Comparison of ENCODE assay signal across 30 cellular contexts in the genomic region with DNA sequence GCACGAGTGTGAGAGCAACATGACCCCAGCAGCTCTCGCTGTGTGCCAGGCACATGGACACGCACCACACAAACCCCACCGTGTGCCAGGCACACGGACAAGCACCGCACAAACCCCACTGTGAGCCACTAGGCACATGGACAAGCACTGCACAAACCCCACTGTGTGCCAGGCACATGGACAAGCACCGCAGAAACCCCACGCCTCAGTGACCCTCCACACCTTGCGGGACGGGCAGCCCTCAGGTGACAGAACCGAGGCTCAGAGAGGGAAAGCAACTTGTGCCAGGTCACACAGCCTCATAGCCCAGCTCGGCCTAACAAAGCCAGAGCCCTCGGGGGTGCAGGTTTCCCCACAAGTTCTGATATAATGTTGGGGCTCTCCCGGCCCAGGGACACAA. TPM values are rescaled to one million over a fixed set of nuclear protein-coding genes. Genes with fewer than 3 reads are reported as not detected.
DNase-seq lines count a peak whose midpoint lies in the region; ATAC-seq, FAIRE-seq and TF ChIP-seq lines count a peak whose summit lies in the region.
"Had no signal": no experiment of that assay in that cellular context is flagged by ENCODE, and none has a peak within 500 bp of the region (broad histone marks: within the 10 kb centered on the region; RNA-seq: fewer than 3 reads in every experiment).

No MANE protein-coding gene starts in this region.

- TF ChIP-seq EP300 in HepG2 (IDR thresholded peaks at IDR 0.05; ENCODE audit: low read depth in 2 of 2, low read length in 2 of 2) (no peak), HepG2 (CRISPR knock-in tag; IDR thresholded peaks at IDR 0.05; ENCODE audit: borderline replicate concordance) (no peak)

- H3K27me3 ChIP-seq in HepG2 (ENCODE audit: control insufficient read depth in 1 of 2, insufficient read depth in 2 of 2, low read length in 2 of 2) = peaks cover 24 to 81% of the 10 kb centered on the region in 2 experiments
- no peaks in the 10 kb centered on the region for H3K27me3 ChIP-seq in right lobe of liver
- H3K27me3 ChIP-seq in esophagus squamous epithelium = peaks cover 0 to 43% (median 0%) of the 10 kb centered on the region in 4 donors
- H3K27me3 ChIP-seq in A673 (replicated peaks; ENCODE audit: insufficient read depth, low read depth, low read length, poor library complexity) = no peaks in the 10 kb centered on the region
- H3K27me3 ChIP-seq in PC-3 (ENCODE audit: low read length) = no peaks in the 10 kb centered on the region

- H3K9me3 Mint-ChIP-seq in nephron = peaks cover 3% of the 10 kb centered on the region
- H3K9me3 Mint-ChIP-seq: activated CD4-positive, alpha-beta memory T cell treated with anti-CD3 and anti-CD28 coated beads for 36 hours; activated naive CD8-positive, alpha-beta T cell treated with anti-CD3 and anti-CD28 coated beads, Interleukin-2, amount 10 ng/mL, durations not matched to agents 7 days and 5 days; T-cell had no signal

- H3K9me3 ChIP-seq in HepG2 (ENCODE audit: low read length) (no peaks in the 10 kb centered on the region), right lobe of liver (no peaks in the 10 kb centered on the region), esophagus squamous epithelium (no peaks in the 10 kb centered on the region), A673 (ENCODE audit: low read depth, low read length, poor library complexity, severe bottlenecking) (peaks cover 4% of the 10 kb centered on the region), PC-3 (ENCODE audit: low read length) (no peaks in the 10 kb centered on the region)
- H3K9me3 ChIP-seq: HAP-1, left lung, mucosa of descending colon had no signal

- peaks cover 6% of the 10 kb centered on the region for H3K27me3 Mint-ChIP-seq in nephron (ENCODE audit: low read depth)
- H3K27me3 Mint-ChIP-seq: activated CD4-positive, alpha-beta memory T cell treated with anti-CD3 and anti-CD28 coated beads for 36 hours; activated naive CD8-positive, alpha-beta T cell treated with anti-CD3 and anti-CD28 coated beads, Interleukin-2, amount 10 ng/mL, durations not matched to agents 7 days and 5 days had no signal

- peaks cover 27% of the 10 kb centered on the region for H3K4me1 ChIP-seq in HepG2 (ENCODE audit: insufficient read depth, low read length)
- no peaks in the 10 kb centered on the region for H3K4me1 ChIP-seq in right lobe of liver
- H3K4me1 ChIP-seq in esophagus squamous epithelium = peaks cover 17 to 58% (median 22%) of the 10 kb centered on the region in 3 donors
- H3K4me1 ChIP-seq in A673 (ENCODE audit: insufficient read depth, low read length, poor library complexity, severe bottlenecking) = peaks cover 25% of the 10 kb centered on the region
- peaks cover 8% of the 10 kb centered on the region for H3K4me1 ChIP-seq in PC-3 (ENCODE audit: insufficient read depth, low read length)

- no peaks in the 10 kb centered on the region for H3K36me3 ChIP-seq in HepG2 (replicated peaks in 1 of 2; ENCODE audit: control insufficient read depth in 1 of 2, insufficient read depth in 2 of 2, low read length in 2 of 2)
- no peaks in the 10 kb centered on the region for H3K36me3 ChIP-seq in right lobe of liver
- no peaks in the 10 kb centered on the region for H3K36me3 ChIP-seq in esophagus squamous epithelium
- no peaks in the 10 kb centered on the region for H3K36me3 ChIP-seq in A673 (ENCODE audit: insufficient read depth, low read length, poor library complexity, severe bottlenecking)
- H3K36me3 ChIP-seq in PC-3 (ENCODE audit: low read depth, low read length) = no peaks in the 10 kb centered on the region
- H3K36me3 ChIP-seq: HAP-1, left lung had no signal

- POLR2A ChIA-PET in HepG2 (lab: Yijun Ruan, JAX) = no interaction called here
- POLR2A ChIA-PET in A673 (lab: Charles Lee; ENCODE audit: low non-redundant PET) = no interaction called here
- POLR2A ChIA-PET in PC-3 (lab: Charles Lee; ENCODE audit: unreplicated experiment) = no interaction called here

- TF ChIP-seq RAD21 in HepG2 (CRISPR knock-in tag; IDR thresholded peaks at IDR 0.05) = no peak

- BruUV-seq in HepG2 (replicated peaks; lab: Mats Ljungman, UMichigan) (no TSS peak), A673 (replicated peaks; lab: Mats Ljungman, UMichigan) (no TSS peak), PC-3 (replicated peaks; lab: Mats Ljungman, UMichigan) (no TSS peak)

- FAIRE-seq in HepG2 (lab: Jason Lieb, UNC) = no peak
- FAIRE-seq: astrocyte, GM12892, TTC549 had no signal

- intact Hi-C loops in HepG2 (cut with micrococcal nuclease; ENCODE audit: unreplicated experiment) = no loop called here
- intact Hi-C loops in right lobe of liver (cut with DNase I) = no loop called here
- intact Hi-C loops in esophagus squamous epithelium (cut with DNase I) = no loop called here
- intact Hi-C loops in A673 (cut with micrococcal nuclease; ENCODE audit: unreplicated experiment) = no loop called here
- intact Hi-C loops in PC-3 (cut with micrococcal nuclease) = no loop called here

- CTCF ChIA-PET in HepG2 (lab: Yijun Ruan, JAX; ENCODE audit: low intra/inter-chr PET ratio, low total read pairs) = no interaction called here
- CTCF ChIA-PET in A673 (lab: Charles Lee) = no interaction called here
- CTCF ChIA-PET in PC-3 (lab: Charles Lee) = no interaction called here

- H3K4me2 ChIP-seq in HepG2 (ENCODE audit: low read depth, low read length) = no peak overlapping the region
- no peak overlapping the region for H3K4me2 ChIP-seq in PC-3 (ENCODE audit: low read length)

- peaks cover 22% of the 10 kb centered on the region for H3K4me1 Mint-ChIP-seq in nephron
- H3K4me1 Mint-ChIP-seq: activated naive CD8-positive, alpha-beta T cell treated with anti-CD3 and anti-CD28 coated beads, Interleukin-2, amount 10 ng/mL, durations not matched to agents 7 days and 5 days had no signal

- H2AFZ ChIP-seq in HepG2 (ENCODE audit: low read length) = no peak overlapping the region
- no peak overlapping the region for H2AFZ ChIP-seq in PC-3 (ENCODE audit: low read length)

- H3F3A ChIP-seq in PC-3 (ENCODE audit: low read length, unreplicated experiment) = no peaks in the 10 kb centered on the region

- in situ Hi-C loops in HepG2 (cut with HindIII; ENCODE audit: extremely low pct_ligation_motif_present, low pct_unique_long_range_greater_than_20kb) = loop anchor here (25.0 kb wide), 1 partner anchor 312 kb away; no protein-coding TSS in a partner anchor

- H3K27ac Mint-ChIP-seq in nephron = peak overlapping the region; percentile 71 to 94 (median 94)
- H3K27ac Mint-ChIP-seq: activated CD4-positive, alpha-beta memory T cell treated with anti-CD3 and anti-CD28 coated beads for 36 hours; activated naive CD8-positive, alpha-beta T cell treated with anti-CD3 and anti-CD28 coated beads, Interleukin-2, amount 10 ng/mL, durations not matched to agents 7 days and 5 days; T-cell had no signal

- no peak overlapping the region for H3K9ac ChIP-seq in HepG2 (ENCODE audit: insufficient read depth, low read depth, low read length)
- no peak overlapping the region for H3K9ac ChIP-seq in PC-3 (ENCODE audit: low read length)

- H3K27ac ChIP-seq in HepG2 (ENCODE audit: extremely low read length, insufficient read depth, low read length) = no peak overlapping the region
- H3K27ac ChIP-seq in right lobe of liver = no peak overlapping the region
- H3K27ac ChIP-seq in esophagus squamous epithelium = peak overlapping the region in 3 of 4 donors; percentile 56 to 87 (median 82)
- H3K27ac ChIP-seq in A673 (ENCODE audit: low read depth, low read length, poor library complexity, severe bottlenecking) = no peak overlapping the region
- no peak overlapping the region for H3K27ac ChIP-seq in PC-3 (ENCODE audit: low read length)
- H3K27ac ChIP-seq: C4-2B had no signal

- no peaks in the 10 kb centered on the region for H3K9me2 ChIP-seq in PC-3 (replicated peaks; ENCODE audit: low read length)

- TF ChIP-seq POLR2A in HepG2 (IDR thresholded peaks at IDR 0.05; ENCODE audit: insufficient read depth in 1 of 2, low read depth in 2 of 2, low read length in 2 of 2) (no peak), right lobe of liver (IDR thresholded peaks at IDR 0.05) (no peak), esophagus squamous epithelium (IDR thresholded peaks at IDR 0.05) (no peak)

- no peaks in the 10 kb centered on the region for H3K36me3 Mint-ChIP-seq in nephron (ENCODE audit: low read depth)
- H3K36me3 Mint-ChIP-seq: activated CD4-positive, alpha-beta memory T cell treated with anti-CD3 and anti-CD28 coated beads for 36 hours; activated naive CD8-positive, alpha-beta T cell treated with anti-CD3 and anti-CD28 coated beads, Interleukin-2, amount 10 ng/mL, durations not matched to agents 7 days and 5 days; T-cell had no signal

- H3K4me3 ChIP-seq in HepG2 (replicated peaks in 1 of 3; ENCODE audit: insufficient read depth in 1 of 3, low read depth in 2 of 3, low read length in 3 of 3) = no peak overlapping the region
- H3K4me3 ChIP-seq in right lobe of liver = no peak overlapping the region
- H3K4me3 ChIP-seq in esophagus squamous epithelium = no peak overlapping the region
- no peak overlapping the region for H3K4me3 ChIP-seq in A673 (ENCODE audit: low read depth, low read length, poor library complexity, severe bottlenecking)
- H3K4me3 ChIP-seq in PC-3 (ENCODE audit: low read length) = no peak overlapping the region
- H3K4me3 ChIP-seq: HAP-1, left lung, mucosa of descending colon had no signal

- no peak for TF ChIP-seq CTCF in HepG2 (CRISPR knock-in tag; IDR thresholded peaks at IDR 0.05)
- TF ChIP-seq CTCF in right lobe of liver (IDR thresholded peaks at IDR 0.05) = no peak
- TF ChIP-seq CTCF in esophagus squamous epithelium (IDR thresholded peaks at IDR 0.05) = no peak
- TF ChIP-seq CTCF in nephron (IDR thresholded peaks at IDR 0.05; ENCODE audit: unreplicated experiment in 3 of 3) = no peak
- no peak for TF ChIP-seq CTCF in A673 (conservative IDR thresholded peaks at IDR 0.05; ENCODE audit: low read depth, low read length)
- TF ChIP-seq CTCF in PC-3 (conservative IDR thresholded peaks at IDR 0.05; ENCODE audit: low read depth, low read length) = no peak

- ATAC-seq in HepG2 (no peak), right lobe of liver (no peak), PC-3 (no peak)
- ATAC-seq: activated CD4-positive, CD25-positive, alpha-beta regulatory T cell treated with anti-CD3 and anti-CD28 coated beads, Interleukin-2, amount 50 U/mL, for 24 hours; T-cell had no signal

- H3K79me2 ChIP-seq in HepG2 (ENCODE audit: insufficient read depth, low read length) (no peaks in the 10 kb centered on the region), PC-3 (ENCODE audit: low read length) (peaks cover 25% of the 10 kb centered on the region)

- DNase-seq in HepG2 (ENCODE audit: low spot score) (no peak), right lobe of liver (no peak), esophagus squamous epithelium (lab: John Stamatoyannopoulos, UW) (no peak), NOMO-1 (lab: John Stamatoyannopoulos, UW; ENCODE audit: unreplicated experiment in 2 of 2) (no peak), A673 (ENCODE audit: low spot score) (no peak), PC-3 (no peak)
- DNase-seq in stimulated activated CD4-positive, alpha-beta T cell treated with anti-CD3 and anti-CD28 coated beads, Interleukin-2, amount 100 ng/mL, for 48 hours = no peak
- DNase-seq: ACHN; activated CD4-positive, alpha-beta memory T cell treated with anti-CD3 and anti-CD28 coated beads for 36 hours; activated effector memory CD4-positive, alpha-beta T cell treated with Interleukin-2 at 50 U/mL for 16 hours; activated naive CD8-positive, alpha-beta T cell treated with anti-CD3 and anti-CD28 coated beads, Interleukin-2, amount 10 ng/mL, durations not matched to agents 7 days and 5 days; Calu3; mucosa of descending colon; NCI-H1048; NCI-H187; NCI-H2227 treated with DMSO at 0.1 percent for 48 hours; NCI-H748 treated with DMSO at 0.1 percent for 48 hours; T-cell had no signal

- 20% methylated on average over 3 of the region's 14 CpGs for WGBS in HepG2 (ENCODE audit: low lambda C conversion rate)
- WGBS in right lobe of liver (ENCODE audit: insufficient coverage, low coverage, low lambda C conversion rate, missing lambda C conversion rate) = 80% methylated on average over 1 of the region's 14 CpGs
- 90 to 91% methylated on average over 2 to 5 of the region's 14 CpGs for WGBS in esophagus squamous epithelium, 2 donors

- no peaks in the 10 kb centered on the region for H4K20me1 ChIP-seq in HepG2 (ENCODE audit: insufficient read depth, low read length)
- H4K20me1 ChIP-seq in PC-3 (ENCODE audit: low read length) = peaks cover 2% of the 10 kb centered on the region; the same call in 1 of the 2 replicates

- H3K4me3 Mint-ChIP-seq in nephron = peak overlapping the region in 2 of 3 experiments; percentile 27 to 46
- H3K4me3 Mint-ChIP-seq: activated CD4-positive, alpha-beta memory T cell treated with anti-CD3 and anti-CD28 coated beads for 36 hours; activated naive CD8-positive, alpha-beta T cell treated with anti-CD3 and anti-CD28 coated beads, Interleukin-2, amount 10 ng/mL, durations not matched to agents 7 days and 5 days had no signal

RNA-seq across cellular contexts. Expression of a gene that starts 2.0 kb away (rescaled TPM):
- total RNA-seq in HepG2 (2016; rRNA removed; fragmentation: Illumina TruSeq; extraction: Trizol) = 0.59 and 1.0 TPM in 2 replicates
- 0.26 and 0.30 TPM in 2 replicates for total RNA-seq in HepG2 (2016; cell fraction: cytosol; rRNA removed; fragmentation: Illumina TruSeq; extraction: Trizol; ENCODE audit: low read depth)
- total RNA-seq in HepG2 (2016; cell fraction: insoluble cytoplasmic fraction; rRNA removed; fragmentation: Illumina TruSeq; extraction: Trizol) = 0.55 and 1.1 TPM in 2 replicates
- total RNA-seq in HepG2 (2016; cell fraction: membrane; rRNA removed; fragmentation: Illumina TruSeq; extraction: Trizol) = 0.53 and 0.72 TPM in 2 replicates
- 0.72 and 0.81 TPM in 2 replicates for total RNA-seq in HepG2 (2016; cell fraction: nucleus; rRNA removed; fragmentation: Illumina TruSeq; extraction: Trizol)
- 2.4 and 3.4 TPM in 2 replicates for polyA plus RNA-seq in HepG2 (2011; rRNA removed)
- polyA plus RNA-seq in HepG2 (2011; cell fraction: cytosol; rRNA removed) = 1.6 and 2.7 TPM in 2 replicates
- 11.3 and 15.0 TPM in 2 replicates for polyA plus RNA-seq in HepG2 (2011; cell fraction: nucleus; rRNA removed)
- polyA plus RNA-seq in HepG2 (2012) = 1.2 and 1.6 TPM in 2 replicates
- polyA plus RNA-seq in HepG2 (2016; cell fraction: cytosol; fragmentation: Illumina TruSeq; extraction: Trizol; ENCODE audit: low read depth) = 0.28 and 0.43 TPM in 2 replicates
- polyA plus RNA-seq in HepG2 (2016; cell fraction: insoluble cytoplasmic fraction; fragmentation: Illumina TruSeq; extraction: Trizol; ENCODE audit: low read depth) = 0.72 and 1.2 TPM in 2 replicates
- 0.61 and 1.2 TPM in 2 replicates for polyA plus RNA-seq in HepG2 (2016; cell fraction: membrane; fragmentation: Illumina TruSeq; extraction: Trizol; ENCODE audit: low read depth)
- polyA plus RNA-seq in HepG2 (2016; cell fraction: nucleus; fragmentation: Illumina TruSeq; extraction: Trizol; ENCODE audit: insufficient read depth, low read depth) = 3.5 and 3.8 TPM in 2 replicates
- 2.9 and 5.8 TPM in 2 replicates for polyA minus RNA-seq in HepG2 (2011; rRNA and poly(A)+ RNA removed; ENCODE audit: low replicate concordance)
- 1.4 and 1.6 TPM in 2 replicates for polyA minus RNA-seq in HepG2 (2011; cell fraction: cytosol; rRNA and poly(A)+ RNA removed)
- polyA minus RNA-seq in HepG2 (2011; cell fraction: nucleus; rRNA and poly(A)+ RNA removed) = 1.7 TPM in 2 replicates
- 1 to 10 TPM; 1.3 to 4.8 (median 4.1) TPM for total RNA-seq in right lobe of liver
- total RNA-seq in esophagus squamous epithelium = 1 to 10 TPM in 3 of 4 donors, under 1 TPM in 1; 0.72 to 8.2 (median 1.9) TPM
- 36.4 and 48.5 TPM in 2 replicates for total RNA-seq in A673 (2021)
- total RNA-seq in PC-3 (2014; rRNA removed) = 26.9 and 27.8 TPM in 2 replicates

RNA-seq across cellular contexts. Expression of a gene that starts 21.5 kb away (rescaled TPM):
- total RNA-seq in HepG2 (2016; rRNA removed; fragmentation: Illumina TruSeq; extraction: Trizol) = 0.13 TPM in 1 of 2 replicates, not detected in the other
- not detected in 2 replicates for total RNA-seq in HepG2 (2016; cell fraction: cytosol; rRNA removed; fragmentation: Illumina TruSeq; extraction: Trizol; ENCODE audit: low read depth)
- 0.09 TPM in 1 of 2 replicates, not detected in the other for total RNA-seq in HepG2 (2016; cell fraction: insoluble cytoplasmic fraction; rRNA removed; fragmentation: Illumina TruSeq; extraction: Trizol)
- 0.10 TPM in 1 of 2 replicates, not detected in the other for total RNA-seq in HepG2 (2016; cell fraction: membrane; rRNA removed; fragmentation: Illumina TruSeq; extraction: Trizol)
- 0.16 and 0.28 TPM in 2 replicates for total RNA-seq in HepG2 (2016; cell fraction: nucleus; rRNA removed; fragmentation: Illumina TruSeq; extraction: Trizol)
- 0.03 and 0.09 TPM in 2 replicates for polyA plus RNA-seq in HepG2 (2011; rRNA removed)
- 0.01 and 0.03 TPM in 2 replicates for polyA plus RNA-seq in HepG2 (2011; cell fraction: cytosol; rRNA removed)
- polyA plus RNA-seq in HepG2 (2011; cell fraction: nucleus; rRNA removed) = 0.45 and 0.48 TPM in 2 replicates
- 0.04 TPM in 1 of 2 replicates, not detected in the other for polyA plus RNA-seq in HepG2 (2012)
- not detected in 2 replicates for polyA plus RNA-seq in HepG2 (2016; cell fraction: cytosol; fragmentation: Illumina TruSeq; extraction: Trizol; ENCODE audit: low read depth)
- not detected in 2 replicates for polyA plus RNA-seq in HepG2 (2016; cell fraction: insoluble cytoplasmic fraction; fragmentation: Illumina TruSeq; extraction: Trizol; ENCODE audit: low read depth)
- polyA plus RNA-seq in HepG2 (2016; cell fraction: membrane; fragmentation: Illumina TruSeq; extraction: Trizol; ENCODE audit: low read depth) = 0.08 TPM in 1 of 2 replicates, not detected in the other
- 0.14 and 0.17 TPM in 2 replicates for polyA plus RNA-seq in HepG2 (2016; cell fraction: nucleus; fragmentation: Illumina TruSeq; extraction: Trizol; ENCODE audit: insufficient read depth, low read depth)
- polyA minus RNA-seq in HepG2 (2011; rRNA and poly(A)+ RNA removed; ENCODE audit: low replicate concordance) = 0.20 and 0.49 TPM in 2 replicates
- not detected in 2 replicates for polyA minus RNA-seq in HepG2 (2011; cell fraction: cytosol; rRNA and poly(A)+ RNA removed)
- polyA minus RNA-seq in HepG2 (2011; cell fraction: nucleus; rRNA and poly(A)+ RNA removed) = 0.39 and 0.50 TPM in 2 replicates
- total RNA-seq in right lobe of liver = under 1 TPM in 3 of 6 experiments, not detected in 3; 0.09 to 0.80 (median 0.62) TPM
- not detected for total RNA-seq in esophagus squamous epithelium
- not detected in 2 replicates for total RNA-seq in A673 (2021)
- total RNA-seq in PC-3 (2014; rRNA removed) = 0.04 TPM in 1 of 2 replicates, not detected in the other
- total RNA-seq: activated CD4-positive, alpha-beta memory T cell treated with anti-CD3 and anti-CD28 coated beads for 36 hours; activated naive CD8-positive, alpha-beta T cell treated with anti-CD3 and anti-CD28 coated beads, Interleukin-2, amount 10 ng/mL, durations not matched to agents 7 days and 5 days; Daoy; endothelial cell of umbilical vein; posterior vena cava had no signal
- polyA plus RNA-seq: endothelial cell of umbilical vein, neural cell had no signal

RNA-seq across cellular contexts. Expression of a gene that starts 38.2 kb away (rescaled TPM):
- total RNA-seq in HepG2 (2016; rRNA removed; fragmentation: Illumina TruSeq; extraction: Trizol) (5.4 and 8.0 TPM in 2 replicates), right lobe of liver (10 to 100 TPM in 3 of 6 experiments, 1 to 10 TPM in 3; 5.0 to 26.0 (median 10.4) TPM), esophagus squamous epithelium (10 to 100 TPM in 3 of 4 donors, 1 to 10 TPM in 1; 1.8 to 31.1 (median 19.7) TPM), A673 (2021) (32.7 and 37.3 TPM in 2 replicates), PC-3 (2014; rRNA removed) (51.4 and 64.9 TPM in 2 replicates)
- total RNA-seq in HepG2 (2016; cell fraction: cytosol; rRNA removed; fragmentation: Illumina TruSeq; extraction: Trizol; ENCODE audit: low read depth) = 8.5 and 9.7 TPM in 2 replicates
- total RNA-seq in HepG2 (2016; cell fraction: insoluble cytoplasmic fraction; rRNA removed; fragmentation: Illumina TruSeq; extraction: Trizol) = 5.7 and 10.6 TPM in 2 replicates
- total RNA-seq in HepG2 (2016; cell fraction: membrane; rRNA removed; fragmentation: Illumina TruSeq; extraction: Trizol) = 8.2 and 10.5 TPM in 2 replicates
- total RNA-seq in HepG2 (2016; cell fraction: nucleus; rRNA removed; fragmentation: Illumina TruSeq; extraction: Trizol) = 2.7 and 3.8 TPM in 2 replicates
- polyA plus RNA-seq in HepG2 (2011; rRNA removed) = 3.4 and 4.5 TPM in 2 replicates
- polyA plus RNA-seq in HepG2 (2011; cell fraction: cytosol; rRNA removed) = 1.9 and 8.6 TPM in 2 replicates
- 4.9 and 10.5 TPM in 2 replicates for polyA plus RNA-seq in HepG2 (2011; cell fraction: nucleus; rRNA removed)
- 1.9 and 2.8 TPM in 2 replicates for polyA plus RNA-seq in HepG2 (2012)
- 8.4 and 8.5 TPM in 2 replicates for polyA plus RNA-seq in HepG2 (2016; cell fraction: cytosol; fragmentation: Illumina TruSeq; extraction: Trizol; ENCODE audit: low read depth)
- 4.0 and 5.1 TPM in 2 replicates for polyA plus RNA-seq in HepG2 (2016; cell fraction: insoluble cytoplasmic fraction; fragmentation: Illumina TruSeq; extraction: Trizol; ENCODE audit: low read depth)
- 6.4 and 6.8 TPM in 2 replicates for polyA plus RNA-seq in HepG2 (2016; cell fraction: membrane; fragmentation: Illumina TruSeq; extraction: Trizol; ENCODE audit: low read depth)
- polyA plus RNA-seq in HepG2 (2016; cell fraction: nucleus; fragmentation: Illumina TruSeq; extraction: Trizol; ENCODE audit: insufficient read depth, low read depth) = 5.5 and 7.2 TPM in 2 replicates
- polyA minus RNA-seq in HepG2 (2011; rRNA and poly(A)+ RNA removed; ENCODE audit: low replicate concordance) = 0.90 and 2.5 TPM in 2 replicates
- 1.3 TPM in 1 of 2 replicates, not detected in the other for polyA minus RNA-seq in HepG2 (2011; cell fraction: cytosol; rRNA and poly(A)+ RNA removed)
- 2.6 and 2.8 TPM in 2 replicates for polyA minus RNA-seq in HepG2 (2011; cell fraction: nucleus; rRNA and poly(A)+ RNA removed)

RNA-seq across cellular contexts. Expression of a gene that starts 48.1 kb away (rescaled TPM):
- total RNA-seq in HepG2 (2016; rRNA removed; fragmentation: Illumina TruSeq; extraction: Trizol) = 3.6 and 7.4 TPM in 2 replicates
- total RNA-seq in HepG2 (2016; cell fraction: cytosol; rRNA removed; fragmentation: Illumina TruSeq; extraction: Trizol; ENCODE audit: low read depth) = 2.1 TPM in 2 replicates
- 3.4 and 7.7 TPM in 2 replicates for total RNA-seq in HepG2 (2016; cell fraction: insoluble cytoplasmic fraction; rRNA removed; fragmentation: Illumina TruSeq; extraction: Trizol)
- total RNA-seq in HepG2 (2016; cell fraction: membrane; rRNA removed; fragmentation: Illumina TruSeq; extraction: Trizol) = 1.7 and 2.5 TPM in 2 replicates
- total RNA-seq in HepG2 (2016; cell fraction: nucleus; rRNA removed; fragmentation: Illumina TruSeq; extraction: Trizol) = 7.9 and 8.9 TPM in 2 replicates
- polyA plus RNA-seq in HepG2 (2011; rRNA removed) = 3.3 and 7.2 TPM in 2 replicates
- polyA plus RNA-seq in HepG2 (2011; cell fraction: cytosol; rRNA removed) = 1.3 and 2.2 TPM in 2 replicates
- polyA plus RNA-seq in HepG2 (2011; cell fraction: nucleus; rRNA removed) = 51.0 and 60.5 TPM in 2 replicates
- polyA plus RNA-seq in HepG2 (2012) = 2.6 and 4.5 TPM in 2 replicates
- 0.79 and 1.0 TPM in 2 replicates for polyA plus RNA-seq in HepG2 (2016; cell fraction: cytosol; fragmentation: Illumina TruSeq; extraction: Trizol; ENCODE audit: low read depth)
- 2.6 and 5.2 TPM in 2 replicates for polyA plus RNA-seq in HepG2 (2016; cell fraction: insoluble cytoplasmic fraction; fragmentation: Illumina TruSeq; extraction: Trizol; ENCODE audit: low read depth)
- 0.66 and 0.74 TPM in 2 replicates for polyA plus RNA-seq in HepG2 (2016; cell fraction: membrane; fragmentation: Illumina TruSeq; extraction: Trizol; ENCODE audit: low read depth)
- polyA plus RNA-seq in HepG2 (2016; cell fraction: nucleus; fragmentation: Illumina TruSeq; extraction: Trizol; ENCODE audit: insufficient read depth, low read depth) = 23.4 and 24.3 TPM in 2 replicates
- 2.0 and 6.6 TPM in 2 replicates for polyA minus RNA-seq in HepG2 (2011; rRNA and poly(A)+ RNA removed; ENCODE audit: low replicate concordance)
- 0.62 and 0.99 TPM in 2 replicates for polyA minus RNA-seq in HepG2 (2011; cell fraction: cytosol; rRNA and poly(A)+ RNA removed)
- polyA minus RNA-seq in HepG2 (2011; cell fraction: nucleus; rRNA and poly(A)+ RNA removed) = 8.3 and 8.4 TPM in 2 replicates
- 1 to 10 TPM in 3 of 6 experiments, under 1 TPM in 3; 0.48 to 1.6 (median 1.1) TPM for total RNA-seq in right lobe of liver
- 1 to 10 TPM in 2 of 4 donors, under 1 TPM in 2; 0.57 to 1.1 (median 1.0) TPM for total RNA-seq in esophagus squamous epithelium
- total RNA-seq in A673 (2021) = 4.8 and 5.4 TPM in 2 replicates
- total RNA-seq in PC-3 (2014; rRNA removed) = 0.52 and 1.1 TPM in 2 replicates

Comparison
In these comparisons a context has a peak if more than half of its experiments do, and no peak if none do; other contexts are left out.
1. H3K27ac ChIP-seq: peak in esophagus squamous epithelium (3 of 4); none in HepG2 (single experiment), right lobe of liver (0 of 3), A673 (single experiment) and PC-3 (single experiment).